In genomic region chr7:83105948-83106347, GRCh38 we compare ENCODE assay signal across 17 cellular contexts. TPM values are rescaled to one million over a fixed set of nuclear protein-coding genes. Genes with fewer than 3 reads are reported as not detected.
"Had no signal": no experiment of that assay in that cellular context is flagged by ENCODE, and none has a peak within 500 bp of the region (broad histone marks: within the 10 kb centered on the region; RNA-seq: fewer than 3 reads in every experiment).

No MANE protein-coding gene starts in this region.

- ATAC-seq: gastroesophageal sphincter, lower lobe of right lung, mucosa of descending colon, natural killer cell, psoas muscle, sciatic nerve had no signal

- H3K4me3 ChIP-seq: coronary artery, gastroesophageal sphincter, hepatocyte, lower lobe of right lung, mucosa of descending colon, psoas muscle, spleen, transverse colon had no signal

- H3K27ac ChIP-seq: coronary artery, gastroesophageal sphincter, hepatocyte, lower lobe of right lung, psoas muscle, spleen, transverse colon had no signal

- H3K9me3 ChIP-seq: gastroesophageal sphincter, lower lobe of right lung, mucosa of descending colon, psoas muscle, spleen, transverse colon had no signal

- H3K4me1 ChIP-seq: gastroesophageal sphincter, lower lobe of right lung, psoas muscle, spleen, transverse colon had no signal

- DNase-seq: activated CD4-positive, alpha-beta T cell treated with anti-CD3 and anti-CD28 coated beads, Interleukin-2, amount 10 ng/mL, durations not matched to agents 24 days and 14 days; activated naive CD4-positive, alpha-beta T cell treated with anti-CD3 and anti-CD28 coated beads, Interleukin-2, amount 10 ng/mL, durations not matched to agents 7 days and 5 days; effector CD4-positive, alpha-beta T cell; lower lobe of right lung; mucosa of descending colon; natural killer cell; occipital lobe; psoas muscle; spleen; stimulated activated CD4-positive, alpha-beta T cell treated with anti-CD3 and anti-CD28 coated beads, Interleukin-1b, Interleukin-23, amount 100 ng/mL, for 48 hours; stimulated activated naive B cell treated with anti-CD40 and anti-IgM and Interleukin-4, amounts not matched to agents 10 μg/mL and 1 μg/mL and 100 μg/mL, for 72 hours; transverse colon had no signal

- H3K36me3 ChIP-seq: gastroesophageal sphincter, lower lobe of right lung, spleen, transverse colon had no signal

- H3K27me3 ChIP-seq: gastroesophageal sphincter, hepatocyte, spleen, transverse colon had no signal

RNA-seq across cellular contexts. Expression of gene PCLO, which starts 56.7 kb away (rescaled TPM):
- total RNA-seq: activated CD4-positive, alpha-beta T cell treated with anti-CD3 and anti-CD28 coated beads, Interleukin-2, amount 10 ng/mL, durations not matched to agents 24 days and 14 days; activated T-helper 2 cell treated with anti-CD3 and anti-CD28 coated beads, Interferon-gamma antibody, Interleukin-2, Interleukin-4, amounts not matched to agents 10 μg/mL and 5 μg/mL and 100 μg/mL, durations not matched to agents 14 hours and 24 hours and 36 hours; natural killer cell had no signal
